Comparison of ENCODE assay signal across 8 cellular contexts in genomic region chr6:41712651-41713103, GRCh38. TPM values are rescaled to one million over a fixed set of nuclear protein-coding genes. Genes with fewer than 3 reads are reported as not detected.
DNase-seq lines count a peak whose midpoint lies in the region; ATAC-seq and TF ChIP-seq lines count a peak whose summit lies in the region.

No MANE protein-coding gene starts in this region.

- H3K4me1 ChIP-seq in lower lobe of right lung, result peaks cover 54% of the 10 kb centered on the region
- H3K4me1 ChIP-seq in thoracic aorta (ENCODE audit: control insufficient read depth in 1 of 2, low read depth in 2 of 2), result peaks cover 38 to 60% of the 10 kb centered on the region in 2 donors

- no peak for TF ChIP-seq POLR2A in NB4 (IDR thresholded peaks at IDR 0.05; ENCODE audit: extremely low read depth, insufficient read length)

- DNase-seq in NB4 (ENCODE audit: low read depth), result peak; percentile 69
- DNase-seq in cerebellum (ENCODE audit: low spot score), result peak; percentile 81
- peak; percentile 77 for DNase-seq in lower lobe of right lung
- peak; percentile 66 for DNase-seq in thoracic aorta (ENCODE audit: low spot score)
- DNase-seq in activated CD4-positive, CD25-positive, alpha-beta regulatory T cell (lab: John Stamatoyannopoulos, UW), result no peak
- DNase-seq in activated CD4-positive, alpha-beta T cell treated with anti-CD3 and anti-CD28 coated beads for 48 hours, result no peak
- DNase-seq in brain microvascular endothelial cell, result no peak

- TF ChIP-seq CTCF in NB4 (IDR thresholded peaks at IDR 0.05; ENCODE audit: low read depth, low read length) (no peak), lower lobe of right lung (IDR thresholded peaks at IDR 0.05) (no peak), thoracic aorta (IDR thresholded peaks at IDR 0.05) (no peak), brain microvascular endothelial cell (IDR thresholded peaks at IDR 0.05; ENCODE audit: low read depth, low read length, missing control alignments) (no peak)

- no peak overlapping the region for H3K4me3 ChIP-seq in NB4 (ENCODE audit: low read depth, low read length)
- no peak overlapping the region for H3K4me3 ChIP-seq in lower lobe of right lung
- H3K4me3 ChIP-seq in thoracic aorta, result peak overlapping the region; percentile 29
- H3K4me3 ChIP-seq in brain microvascular endothelial cell (ENCODE audit: low read depth, low read length), result no peak overlapping the region

- H3K27me3 ChIP-seq in lower lobe of right lung (ENCODE audit: low read depth) (no peaks in the 10 kb centered on the region), thoracic aorta (replicated peaks; ENCODE audit: insufficient read depth) (no peaks in the 10 kb centered on the region), brain microvascular endothelial cell (replicated peaks) (no peaks in the 10 kb centered on the region)

- ATAC-seq in lower lobe of right lung, result peak; percentile 79 to 86
- ATAC-seq in thoracic aorta (ENCODE audit: insufficient number of reproducible peaks, low FRiP score, low read depth), result peak; percentile 53
- no peak for ATAC-seq in HG02870 (IDR thresholded peaks at IDR 0.05; ENCODE audit: unreplicated experiment)

- intact Hi-C loops in lower lobe of right lung (cut with DNase I), result no loop called here

- H3K27ac ChIP-seq in lower lobe of right lung (peak overlapping the region; percentile 53), thoracic aorta (peak overlapping the region; percentile 65 to 83), brain microvascular endothelial cell (no peak overlapping the region)

- H3K9me3 ChIP-seq in lower lobe of right lung, result no peaks in the 10 kb centered on the region
- H3K9me3 ChIP-seq in thoracic aorta, result no peaks in the 10 kb centered on the region

- in situ Hi-C loops in brain microvascular endothelial cell (cut with HindIII; ENCODE audit: low pct_ligation_motif_present, low sequenced_read_pairs), result no loop called here

- peaks cover 4% of the 10 kb centered on the region for H3K36me3 ChIP-seq in lower lobe of right lung
- no peaks in the 10 kb centered on the region for H3K36me3 ChIP-seq in thoracic aorta
- no peaks in the 10 kb centered on the region for H3K36me3 ChIP-seq in brain microvascular endothelial cell (replicated peaks)

RNA-seq across cellular contexts. Expression of gene TFEB, which starts 22.7 kb away (rescaled TPM):
- total RNA-seq in cerebellum, result 1.9 TPM
- total RNA-seq in lower lobe of right lung, result 36.5 TPM
- 10 to 100 TPM; 22.9 to 23.8 TPM for total RNA-seq in thoracic aorta

RNA-seq across cellular contexts. Expression of gene PGC, which starts 34.5 kb away (rescaled TPM):
- total RNA-seq in cerebellum, result 0.36 TPM
- 947 TPM for total RNA-seq in lower lobe of right lung
- 10 to 100 TPM in 1 of 2 donors, not detected in 1; 53.1 TPM for total RNA-seq in thoracic aorta

Comparison
In these comparisons a context has a peak if more than half of its experiments do, and no peak if none do; other contexts are left out.
1. DNase-seq: peak in NB4 (single experiment), cerebellum (single experiment), lower lobe of right lung (single experiment) and thoracic aorta (single experiment); none in activated CD4-positive, CD25-positive, alpha-beta regulatory T cell (0 of 4), activated CD4-positive, alpha-beta T cell treated with anti-CD3 and anti-CD28 coated beads for 48 hours (single experiment) and brain microvascular endothelial cell (single experiment).
2. RNA of gene PGC, which starts 34.5 kb away (total RNA-seq): 947 TPM in lower lobe of right lung (single experiment); 53.1 TPM in thoracic aorta and 0.36 TPM in cerebellum (single experiment); every median in the first group is over 10 times any median in the second.